33 cellular contexts compared by ENCODE assay signal in genomic region chr9:99796231-99796630, GRCh38. TPM values are rescaled to one million over a fixed set of nuclear protein-coding genes. Genes with fewer than 3 reads are reported as not detected.
DNase-seq lines count a peak whose midpoint lies in the region; ATAC-seq and TF ChIP-seq lines count a peak whose summit lies in the region.
"Had no signal": no experiment of that assay in that cellular context is flagged by ENCODE, and none has a peak within 500 bp of the region (broad histone marks: within the 10 kb centered on the region; RNA-seq: fewer than 3 reads in every experiment).

No MANE protein-coding gene starts in this region.

- CTCF ChIA-PET in activated CD8-positive, alpha-beta T cell treated with anti-CD3 and anti-CD28 coated beads for 36 hours (lab: Charles Lee): no interaction called here
- CTCF ChIA-PET in activated CD8-positive, alpha-beta T cell treated with anti-CD3 and anti-CD28 coated beads, Interleukin-2, amount 10 ng/mL, durations not matched to agents 7 days and 5 days (lab: Charles Lee): no interaction called here
- CTCF ChIA-PET in HEK293 (lab: Yijun Ruan, JAX): interaction anchor here (0.7 to 1.2 kb wide), 3 partner anchors 12 to 651 kb away, joined by 3 to 7 read pairs (median 3); no protein-coding TSS in a partner anchor

- no peak for ATAC-seq in activated CD8-positive, alpha-beta T cell treated with anti-CD3 and anti-CD28 coated beads for 36 hours
- no peak for ATAC-seq in activated CD8-positive, alpha-beta T cell treated with anti-CD3 and anti-CD28 coated beads, Interleukin-2, amount 10 ng/mL, durations not matched to agents 7 days and 5 days
- ATAC-seq: A549; CD8-positive, alpha-beta T cell had no signal

- TF ChIP-seq CTCF in activated CD8-positive, alpha-beta T cell treated with anti-CD3 and anti-CD28 coated beads for 36 hours (IDR thresholded peaks at IDR 0.05): no peak
- no peak for TF ChIP-seq CTCF in HEK293 (tag by site-specific recombination; IDR thresholded peaks at IDR 0.05)

- H3K27ac ChIP-seq in HEK293 (ENCODE audit: extremely low read depth, low read depth, low read length): no peak overlapping the region
- H3K27ac ChIP-seq: 22Rv1; A549; BLaER1; BLaER1 treated with 17β-estradiol and CSF1 and Interleukin-3, amounts not matched to agents 10 nM and 100 nM; C4-2B had no signal

- no peak overlapping the region for H3K27ac Mint-ChIP-seq in activated CD8-positive, alpha-beta T cell treated with anti-CD3 and anti-CD28 coated beads for 36 hours
- no peak overlapping the region for H3K27ac Mint-ChIP-seq in activated CD8-positive, alpha-beta T cell treated with anti-CD3 and anti-CD28 coated beads, Interleukin-2, amount 10 ng/mL, durations not matched to agents 7 days and 5 days
- H3K27ac Mint-ChIP-seq: B cell; CD14-positive monocyte; CD4-positive, alpha-beta memory T cell; CD4-positive, alpha-beta T cell; CD4-positive, CD25-positive, alpha-beta regulatory T cell; CD8-positive, alpha-beta T cell had no signal

- H3K36me3 ChIP-seq in HEK293 (ENCODE audit: control insufficient read depth in 2 of 2, insufficient read depth in 1 of 2, low read length in 2 of 2): no peaks in the 10 kb centered on the region
- H3K36me3 ChIP-seq: BE2C; BLaER1 treated with 17β-estradiol and CSF1 and Interleukin-3, amounts not matched to agents 10 nM and 100 nM had no signal

- H3K4me3 Mint-ChIP-seq in activated CD8-positive, alpha-beta T cell treated with anti-CD3 and anti-CD28 coated beads for 36 hours: no peak overlapping the region
- no peak overlapping the region for H3K4me3 Mint-ChIP-seq in activated CD8-positive, alpha-beta T cell treated with anti-CD3 and anti-CD28 coated beads, Interleukin-2, amount 10 ng/mL, durations not matched to agents 7 days and 5 days
- H3K4me3 Mint-ChIP-seq: B cell; CD14-positive monocyte; CD4-positive, alpha-beta memory T cell; CD4-positive, alpha-beta T cell; CD4-positive, CD25-positive, alpha-beta regulatory T cell; CD8-positive, alpha-beta memory T cell; CD8-positive, alpha-beta T cell had no signal

- H3K4me3 ChIP-seq in HEK293 (ENCODE audit: low read depth, low read length): no peak overlapping the region
- H3K4me3 ChIP-seq: A549; BLaER1; BLaER1 treated with 17β-estradiol and CSF1 and Interleukin-3, amounts not matched to agents 10 nM and 100 nM had no signal

- no peaks in the 10 kb centered on the region for H3K9me3 Mint-ChIP-seq in activated CD8-positive, alpha-beta T cell treated with anti-CD3 and anti-CD28 coated beads for 36 hours
- no peaks in the 10 kb centered on the region for H3K9me3 Mint-ChIP-seq in activated CD8-positive, alpha-beta T cell treated with anti-CD3 and anti-CD28 coated beads, Interleukin-2, amount 10 ng/mL, durations not matched to agents 7 days and 5 days (ENCODE audit: insufficient read depth)
- H3K9me3 Mint-ChIP-seq: CD4-positive, alpha-beta memory T cell; CD4-positive, alpha-beta T cell; CD8-positive, alpha-beta memory T cell; CD8-positive, alpha-beta T cell had no signal

- H3K4me1 ChIP-seq in HEK293 (ENCODE audit: control insufficient read depth, insufficient read depth, low read length): no peaks in the 10 kb centered on the region
- H3K4me1 ChIP-seq: A549; BE2C; BLaER1; BLaER1 treated with 17β-estradiol and CSF1 and Interleukin-3, amounts not matched to agents 10 nM and 100 nM; Caco-2 had no signal

- DNase-seq in activated CD8-positive, alpha-beta T cell treated with anti-CD3 and anti-CD28 coated beads for 36 hours: peak; percentile 7
- DNase-seq in activated CD8-positive, alpha-beta T cell treated with anti-CD3 and anti-CD28 coated beads, Interleukin-2, amount 10 ng/mL, durations not matched to agents 7 days and 5 days: no peak
- DNase-seq in head of caudate nucleus (peak in 23 of 42 donors; percentile 4 to 67 (median 25)), NCI-H524 (lab: John Stamatoyannopoulos, UW) (no peak), CD1c-positive myeloid dendritic cell (ENCODE audit: extremely low spot score) (no peak)
- DNase-seq: 8988T; ACHN; AML-193; BE2C; C1 segment of cervical spinal cord; Caco-2; Calu3; CD4-positive, alpha-beta memory T cell; CD4-positive, alpha-beta T cell; CD4-positive, CD25-positive, alpha-beta regulatory T cell; CD8-positive, alpha-beta memory T cell; CD8-positive, alpha-beta T cell; COR-L47; DMS 273 treated with DMSO at 0.1 percent for 48 hours; DMS153; DMS53; DMS79; DMS79 treated with DMSO at 0.1 percent for 48 hours; DND-41; EL had no signal

- peaks cover 7% of the 10 kb centered on the region for H3K27me3 Mint-ChIP-seq in activated CD8-positive, alpha-beta T cell treated with anti-CD3 and anti-CD28 coated beads for 36 hours
- H3K27me3 Mint-ChIP-seq in activated CD8-positive, alpha-beta T cell treated with anti-CD3 and anti-CD28 coated beads, Interleukin-2, amount 10 ng/mL, durations not matched to agents 7 days and 5 days (ENCODE audit: low read depth): peaks cover 10% of the 10 kb centered on the region

- POLR2A ChIA-PET in activated CD8-positive, alpha-beta T cell treated with anti-CD3 and anti-CD28 coated beads for 36 hours (lab: Charles Lee): no interaction called here
- POLR2A ChIA-PET in activated CD8-positive, alpha-beta T cell treated with anti-CD3 and anti-CD28 coated beads, Interleukin-2, amount 10 ng/mL, durations not matched to agents 7 days and 5 days (lab: Charles Lee): no interaction called here
- POLR2A ChIA-PET in HEK293 (lab: Yijun Ruan, JAX): no interaction called here

- intact Hi-C loops in activated CD8-positive, alpha-beta T cell treated with anti-CD3 and anti-CD28 coated beads for 36 hours (cut with micrococcal nuclease): no loop called here
- intact Hi-C loops in head of caudate nucleus (cut with DNase I): no loop called here

- no peaks in the 10 kb centered on the region for H3K4me1 Mint-ChIP-seq in activated CD8-positive, alpha-beta T cell treated with anti-CD3 and anti-CD28 coated beads for 36 hours (ENCODE audit: low read depth)
- H3K4me1 Mint-ChIP-seq in activated CD8-positive, alpha-beta T cell treated with anti-CD3 and anti-CD28 coated beads, Interleukin-2, amount 10 ng/mL, durations not matched to agents 7 days and 5 days (ENCODE audit: low read depth): no peaks in the 10 kb centered on the region
- H3K4me1 Mint-ChIP-seq: B cell; CD14-positive monocyte; CD4-positive, alpha-beta memory T cell; CD4-positive, CD25-positive, alpha-beta regulatory T cell; CD8-positive, alpha-beta memory T cell had no signal

- H3K36me3 Mint-ChIP-seq in activated CD8-positive, alpha-beta T cell treated with anti-CD3 and anti-CD28 coated beads for 36 hours (ENCODE audit: low read depth): no peaks in the 10 kb centered on the region
- H3K36me3 Mint-ChIP-seq in activated CD8-positive, alpha-beta T cell treated with anti-CD3 and anti-CD28 coated beads, Interleukin-2, amount 10 ng/mL, durations not matched to agents 7 days and 5 days (ENCODE audit: low read depth): no peaks in the 10 kb centered on the region
- H3K36me3 Mint-ChIP-seq: CD4-positive, CD25-positive, alpha-beta regulatory T cell; CD8-positive, alpha-beta T cell had no signal

- H3K9me3 ChIP-seq in HEK293 (ENCODE audit: control insufficient read depth, insufficient read depth, low read depth, low read length): no peaks in the 10 kb centered on the region
- H3K9me3 ChIP-seq: A549; BE2C; BLaER1 treated with 17β-estradiol and CSF1 and Interleukin-3, amounts not matched to agents 10 nM and 100 nM; Caco-2 had no signal

TF ChIP-seq in HEK293, 187 proteins besides CTCF, POLR2A, EP300 and RAD21:
- TF ChIP-seq EGR2 (tag by site-specific recombination; IDR thresholded peaks at IDR 0.05; ENCODE audit: low read depth): 0 out of 2 replicates have a peak, but pooled peaks have one; percentile 34
- TF ChIP-seq ZNF777 (tag by site-specific recombination; IDR thresholded peaks at IDR 0.05; ENCODE audit: borderline replicate concordance): no peak

RNA-seq across cellular contexts. Expression of gene NR4A3, which starts 25.5 kb away (rescaled TPM):
- 100 to 1,000 TPM; 112 to 113 TPM for total RNA-seq in activated CD8-positive, alpha-beta T cell treated with anti-CD3 and anti-CD28 coated beads for 36 hours
- total RNA-seq in activated CD8-positive, alpha-beta T cell treated with anti-CD3 and anti-CD28 coated beads, Interleukin-2, amount 10 ng/mL, durations not matched to agents 7 days and 5 days: under 1 TPM; 0.26 to 0.29 TPM

Comparison
In these comparisons a context has a peak if more than half of its experiments do, and no peak if none do; other contexts are left out.
1. DNase-seq: peak in activated CD8-positive, alpha-beta T cell treated with anti-CD3 and anti-CD28 coated beads for 36 hours (single experiment) and head of caudate nucleus (23 of 42); none in activated CD8-positive, alpha-beta T cell treated with anti-CD3 and anti-CD28 coated beads, Interleukin-2, amount 10 ng/mL, durations not matched to agents 7 days and 5 days (single experiment), NCI-H524 (0 of 2) and CD1c-positive myeloid dendritic cell (single experiment).
2. RNA of gene NR4A3, which starts 25.5 kb away (total RNA-seq): 112 to 113 TPM in activated CD8-positive, alpha-beta T cell treated with anti-CD3 and anti-CD28 coated beads for 36 hours; 0.26 to 0.29 TPM in activated CD8-positive, alpha-beta T cell treated with anti-CD3 and anti-CD28 coated beads, Interleukin-2, amount 10 ng/mL, durations not matched to agents 7 days and 5 days; every median in the first group is over 10 times any median in the second.